28 cellular contexts compared by ENCODE assay signal in genomic region chr6:34884996-34885395, GRCh38. TPM values are rescaled to one million over a fixed set of nuclear protein-coding genes. Genes with fewer than 3 reads are reported as not detected.
A peak's percentile ranks its signal among the peaks of the same experiment; 100 is the strongest.
DNase-seq lines count a peak whose midpoint lies in the region; ATAC-seq, FAIRE-seq and TF ChIP-seq lines count a peak whose summit lies in the region.
"Had no signal": no experiment of that assay in that cellular context is flagged by ENCODE, and none has a peak within 500 bp of the region (broad histone marks: within the 10 kb centered on the region; RNA-seq: fewer than 3 reads in every experiment).

No MANE protein-coding gene starts in this region.

- peaks cover 12% of the 10 kb centered on the region for H3K36me3 ChIP-seq in CD8-positive, alpha-beta T cell (ENCODE audit: insufficient read depth, low read length)
- H3K36me3 ChIP-seq in astrocyte (ENCODE audit: insufficient read depth, low read length) (peaks cover 13% of the 10 kb centered on the region), MM.1S (replicated peaks; ENCODE audit: insufficient read depth, low read length) (no peaks in the 10 kb centered on the region; the same call in 1 of the 2 replicates)

- peaks cover 48% of the 10 kb centered on the region for H3K4me1 Mint-ChIP-seq in CD8-positive, alpha-beta T cell (ENCODE audit: low read depth)
- H3K4me1 Mint-ChIP-seq in astrocyte (ENCODE audit: low read depth, unreplicated experiment) = peaks cover 5% of the 10 kb centered on the region
- H3K4me1 Mint-ChIP-seq in natural killer cell treated with Interleukin-12 subunit alpha and Interleukin-12 subunit beta and Interleukin-15 and Interleukin-18, amount 100 ng/mL, for 72 hours (ENCODE audit: low read depth in 2 of 2) = peaks cover 28 to 31% of the 10 kb centered on the region in 2 donors

- H3K27ac Mint-ChIP-seq in CD8-positive, alpha-beta T cell = no peak overlapping the region
- H3K27ac Mint-ChIP-seq in astrocyte (ENCODE audit: unreplicated experiment) = no peak overlapping the region
- peak overlapping the region; percentile 38 to 41 for H3K27ac Mint-ChIP-seq in natural killer cell treated with Interleukin-12 subunit alpha and Interleukin-12 subunit beta and Interleukin-15 and Interleukin-18, amount 100 ng/mL, for 72 hours

- H2AFZ ChIP-seq in astrocyte (ENCODE audit: low read depth, low read length) (no peak overlapping the region), MM.1S (ENCODE audit: low read length) (no peak overlapping the region)

- H3K4me3 ChIP-seq in CD8-positive, alpha-beta T cell (ENCODE audit: low read depth, low read length) = no peak overlapping the region
- H3K4me3 ChIP-seq in astrocyte (ENCODE audit: insufficient read depth, low read depth, low read length) (no peak overlapping the region), MM.1S (ENCODE audit: low read length) (no peak overlapping the region)

- H3K9me3 ChIP-seq in CD8-positive, alpha-beta T cell (ENCODE audit: low read length) = no peaks in the 10 kb centered on the region
- H3K9me3 ChIP-seq in astrocyte (ENCODE audit: insufficient read depth, low read depth, low read length) (no peaks in the 10 kb centered on the region), MM.1S (replicated peaks; ENCODE audit: insufficient read depth, low read length) (no peaks in the 10 kb centered on the region)

- peak; percentile 6 for DNase-seq in DMS79 (lab: John Stamatoyannopoulos, UW)
- DNase-seq in DMS79 treated with DMSO at 0.1 percent for 48 hours (lab: John Stamatoyannopoulos, UW) = no peak
- DNase-seq in CD8-positive, alpha-beta T cell = no peak
- no peak for DNase-seq in astrocyte (ENCODE audit: low read depth)
- no peak for DNase-seq in natural killer cell treated with Interleukin-12 subunit alpha and Interleukin-12 subunit beta and Interleukin-15 and Interleukin-18, amount 100 ng/mL, for 72 hours (ENCODE audit: low spot score)
- no peak for DNase-seq in MM.1S
- DNase-seq: activated CD4-positive, alpha-beta T cell treated with anti-CD3 and anti-CD28 coated beads, Interleukin-2, amount 50 U/mL, for 4 hours; activated CD4-positive, CD25-positive, alpha-beta regulatory T cell; activated CD8-positive, alpha-beta memory T cell treated with anti-CD3 and anti-CD28 coated beads, Interleukin-2, amount 50 U/mL, for 4 hours; activated gamma-delta T cell treated with Interleukin-2 at 50 U/mL for 16 hours; DMS53; effector CD4-positive, alpha-beta T cell; erythroblast; head of caudate nucleus; NCI-H1092; NCI-H187 treated with DMSO at 0.1 percent for 48 hours; NCI-H2227 treated with DMSO at 0.1 percent for 48 hours; NCI-H69; SHP77 treated with DMSO at 0.1 percent for 48 hours; stimulated activated naive CD8-positive, alpha-beta T cell treated with anti-CD3 and anti-CD28 coated beads, Interleukin-15, amount 100 ng/mL, for 72 hours had no signal

- no peak for ATAC-seq in CD8-positive, alpha-beta T cell
- no peak for ATAC-seq in natural killer cell treated with Interleukin-12 subunit alpha and Interleukin-12 subunit beta and Interleukin-15 and Interleukin-18, amount 100 ng/mL, for 72 hours
- ATAC-seq in GM19455 (IDR thresholded peaks at IDR 0.05; ENCODE audit: unreplicated experiment) = no peak
- no peak for ATAC-seq in GM21390 (IDR thresholded peaks at IDR 0.05; ENCODE audit: unreplicated experiment)
- ATAC-seq: Panc1; stimulated activated naive CD8-positive, alpha-beta T cell treated with anti-CD3 and anti-CD28 coated beads, Interleukin-15, amount 100 ng/mL, for 72 hours had no signal

- intact Hi-C loops in CD8-positive, alpha-beta T cell (cut with DNase I, micrococcal nuclease) = loop anchor here (5.0 to 10.0 kb wide), 6 partner anchors 490 to 2000 kb away; partner anchors contain the start of genes BRPF3 (in 1 of the 2), C6orf89 (in 1 of the 2), CDKN1A (in 1 of the 2) and HMGA1 (in 1 of the 2)

- POLR2A ChIA-PET in CD8-positive, alpha-beta T cell (lab: Charles Lee) = interaction anchor here (1.0 to 1.1 kb wide), 2 partner anchors 13 to 93 kb away, joined by 3 read pairs; partner anchors contain the start of gene BLTP3A

- peaks cover 10% of the 10 kb centered on the region for H3K4me1 ChIP-seq in CD8-positive, alpha-beta T cell (ENCODE audit: insufficient read depth, low read length)
- H3K4me1 ChIP-seq in astrocyte (ENCODE audit: insufficient read depth, low read length) = no peaks in the 10 kb centered on the region
- H3K4me1 ChIP-seq in MM.1S (ENCODE audit: low read length) = no peaks in the 10 kb centered on the region

- no peak for FAIRE-seq in astrocyte (lab: Jason Lieb, UNC)
- FAIRE-seq: colon, GM19239, H54, keratinocyte had no signal

- H3K27me3 Mint-ChIP-seq in CD8-positive, alpha-beta T cell (ENCODE audit: low read depth) = no peaks in the 10 kb centered on the region
- H3K27me3 Mint-ChIP-seq in astrocyte (ENCODE audit: low read depth, unreplicated experiment) = no peaks in the 10 kb centered on the region
- H3K27me3 Mint-ChIP-seq in natural killer cell treated with Interleukin-12 subunit alpha and Interleukin-12 subunit beta and Interleukin-15 and Interleukin-18, amount 100 ng/mL, for 72 hours = no peaks in the 10 kb centered on the region
- H3K27me3 Mint-ChIP-seq: stimulated activated naive CD8-positive, alpha-beta T cell treated with anti-CD3 and anti-CD28 coated beads, Interleukin-15, amount 100 ng/mL, for 72 hours had no signal

- peaks cover 63% of the 10 kb centered on the region for H3K36me3 Mint-ChIP-seq in CD8-positive, alpha-beta T cell
- H3K36me3 Mint-ChIP-seq in astrocyte (ENCODE audit: low read depth, unreplicated experiment) = no peaks in the 10 kb centered on the region
- H3K36me3 Mint-ChIP-seq in natural killer cell treated with Interleukin-12 subunit alpha and Interleukin-12 subunit beta and Interleukin-15 and Interleukin-18, amount 100 ng/mL, for 72 hours = peaks cover 19% of the 10 kb centered on the region

- H3F3A ChIP-seq in MM.1S (ENCODE audit: insufficient read depth, low read length) = peaks cover 8% of the 10 kb centered on the region

- H3K9me2 ChIP-seq in MM.1S (replicated peaks; ENCODE audit: insufficient read depth, low read length) = no peaks in the 10 kb centered on the region

- peaks cover 48% of the 10 kb centered on the region for H3K79me2 ChIP-seq in astrocyte (ENCODE audit: insufficient read depth, low read length)
- H3K79me2 ChIP-seq in MM.1S (ENCODE audit: low read length) = peaks cover 55% of the 10 kb centered on the region

- H3K4me3 Mint-ChIP-seq in CD8-positive, alpha-beta T cell = peak overlapping the region; percentile 19
- peak overlapping the region; percentile 34 for H3K4me3 Mint-ChIP-seq in astrocyte (ENCODE audit: unreplicated experiment)
- peak overlapping the region; percentile 38 for H3K4me3 Mint-ChIP-seq in natural killer cell treated with Interleukin-12 subunit alpha and Interleukin-12 subunit beta and Interleukin-15 and Interleukin-18, amount 100 ng/mL, for 72 hours

- H3K9ac ChIP-seq in astrocyte (ENCODE audit: low read length) (no peak overlapping the region), MM.1S (ENCODE audit: low read length) (no peak overlapping the region)

- peaks cover 4% of the 10 kb centered on the region for H3K9me3 Mint-ChIP-seq in CD8-positive, alpha-beta T cell
- H3K9me3 Mint-ChIP-seq in astrocyte (ENCODE audit: unreplicated experiment) = no peaks in the 10 kb centered on the region
- H3K9me3 Mint-ChIP-seq in natural killer cell treated with Interleukin-12 subunit alpha and Interleukin-12 subunit beta and Interleukin-15 and Interleukin-18, amount 100 ng/mL, for 72 hours = peaks cover 2% of the 10 kb centered on the region
- H3K9me3 Mint-ChIP-seq: stimulated activated naive CD8-positive, alpha-beta T cell treated with anti-CD3 and anti-CD28 coated beads, Interleukin-15, amount 100 ng/mL, for 72 hours had no signal

- no peak for TF ChIP-seq CTCF in CD8-positive, alpha-beta T cell (IDR thresholded peaks at IDR 0.05)
- TF ChIP-seq CTCF in astrocyte (IDR thresholded peaks at IDR 0.05; ENCODE audit: insufficient read depth, low read depth, low read length) (no peak), MM.1S (IDR thresholded peaks at IDR 0.05; ENCODE audit: low read length) (no peak)

- no peak overlapping the region for H3K4me2 ChIP-seq in astrocyte (ENCODE audit: low read length)
- H3K4me2 ChIP-seq in MM.1S (ENCODE audit: low read depth, low read length) = no peak overlapping the region

- H3K27me3 ChIP-seq in CD8-positive, alpha-beta T cell (ENCODE audit: insufficient read depth, low read length) = no peaks in the 10 kb centered on the region
- H3K27me3 ChIP-seq in astrocyte (ENCODE audit: insufficient read depth, low read length) = no peaks in the 10 kb centered on the region
- no peaks in the 10 kb centered on the region for H3K27me3 ChIP-seq in MM.1S (replicated peaks; ENCODE audit: insufficient read depth, low read length)

- CTCF ChIA-PET in CD8-positive, alpha-beta T cell (lab: Charles Lee) = no interaction called here

- H4K20me1 ChIP-seq in astrocyte (ENCODE audit: insufficient read depth, low read length) (peaks cover 16% of the 10 kb centered on the region), MM.1S (ENCODE audit: insufficient read depth, low read length) (no peaks in the 10 kb centered on the region)

- H3K27ac ChIP-seq in CD8-positive, alpha-beta T cell (ENCODE audit: low read depth, low read length) = no peak overlapping the region
- H3K27ac ChIP-seq in astrocyte (ENCODE audit: low read depth, low read length) (no peak overlapping the region), MM.1S (ENCODE audit: low read length) (no peak overlapping the region)
- H3K27ac ChIP-seq: 22Rv1 had no signal

RNA-seq across cellular contexts. Expression of gene TAF11, which starts 2.8 kb away (rescaled TPM):
- total RNA-seq in CD8-positive, alpha-beta T cell = 10 to 100 TPM; 40.0 to 40.6 TPM
- total RNA-seq in astrocyte = 31.5 and 32.6 TPM in 2 replicates
- total RNA-seq in natural killer cell treated with Interleukin-12 subunit alpha and Interleukin-12 subunit beta and Interleukin-15 and Interleukin-18, amount 100 ng/mL, for 72 hours = 10 to 100 TPM; 32.8 to 38.9 TPM

RNA-seq across cellular contexts. Expression of gene ANKS1A, which starts 4.1 kb away (rescaled TPM):
- 1 to 10 TPM; 5.8 to 6.1 TPM for total RNA-seq in CD8-positive, alpha-beta T cell
- 15.5 and 18.0 TPM in 2 replicates for total RNA-seq in astrocyte
- 10 to 100 TPM; 12.2 to 15.0 TPM for total RNA-seq in natural killer cell treated with Interleukin-12 subunit alpha and Interleukin-12 subunit beta and Interleukin-15 and Interleukin-18, amount 100 ng/mL, for 72 hours

Comparison
In these comparisons a context has a peak if more than half of its experiments do, and no peak if none do; other contexts are left out.
1. H3K27ac Mint-ChIP-seq: peak in natural killer cell treated with Interleukin-12 subunit alpha and Interleukin-12 subunit beta and Interleukin-15 and Interleukin-18, amount 100 ng/mL, for 72 hours (2 of 2); none in CD8-positive, alpha-beta T cell (single experiment) and astrocyte (single experiment).
2. Peak in every context shown above with its lines, with median percentiles within 50 percentile points of each other: H3K4me3 Mint-ChIP-seq.